Comparison of ENCODE assay signal across 19 cellular contexts in genomic region chr15:62459875-62460274, GRCh38.
"Had no signal": no experiment of that assay in that cellular context is flagged by ENCODE, and none has a peak within 500 bp of the region (broad histone marks: within the 10 kb centered on the region; RNA-seq: fewer than 3 reads in every experiment).

No MANE protein-coding gene starts in this region.

- H3K4me1 Mint-ChIP-seq: naive B cell had no signal

- DNase-seq: colonic mucosa; cortex of kidney; effector CD4-positive, alpha-beta T cell; effector memory CD4-positive, alpha-beta T cell; heart left ventricle; hypothalamus; left cardiac atrium; left lung; left ventricle myocardium superior; lower lobe of right lung; mesenchymal stem cell; mucosa of descending colon; naive B cell had no signal

- H3K9me3 ChIP-seq: colonic mucosa, esophagus muscularis mucosa, gastroesophageal sphincter, heart left ventricle, left lung, lower lobe of right lung, mucosa of descending colon had no signal

- H3K27me3 ChIP-seq: colonic mucosa, esophagus muscularis mucosa, foreskin keratinocyte, gastroesophageal sphincter, heart left ventricle, hepatocyte, left lung had no signal

- ATAC-seq: foreskin keratinocyte, gastroesophageal sphincter, heart left ventricle, left cardiac atrium, left lung, left ventricle myocardium superior, lower lobe of right lung, mucosa of descending colon had no signal

- H3K9me3 Mint-ChIP-seq: dendritic cell treated with granulocyte-macrophage colony-stimulating factor and Interleukin-4, amounts not matched to agents 40 ng/mL and 50 ng/mL, for 4 days; mesothelial cell of epicardium had no signal

- H3K27ac Mint-ChIP-seq: dendritic cell treated with granulocyte-macrophage colony-stimulating factor and Interleukin-4, amounts not matched to agents 40 ng/mL and 50 ng/mL, for 4 days; mesothelial cell of epicardium; naive B cell had no signal

- H3K27ac ChIP-seq: colonic mucosa, esophagus muscularis mucosa, foreskin keratinocyte, gastroesophageal sphincter, heart left ventricle, hepatocyte, left lung, lower lobe of right lung had no signal

- H3K36me3 ChIP-seq: colonic mucosa, esophagus muscularis mucosa, gastroesophageal sphincter, heart left ventricle, left lung, lower lobe of right lung had no signal

- H3K4me1 ChIP-seq: colonic mucosa, lower lobe of right lung had no signal

- H3K4me3 ChIP-seq: colonic mucosa, esophagus muscularis mucosa, gastroesophageal sphincter, heart left ventricle, hepatocyte, left lung, lower lobe of right lung, mucosa of descending colon had no signal

- H3K36me3 Mint-ChIP-seq: mesothelial cell of epicardium, naive B cell had no signal

- H3K4me3 Mint-ChIP-seq: dendritic cell treated with granulocyte-macrophage colony-stimulating factor and Interleukin-4, amounts not matched to agents 40 ng/mL and 50 ng/mL, for 4 days; mesothelial cell of epicardium; naive B cell had no signal
